In the genomic region with DNA sequence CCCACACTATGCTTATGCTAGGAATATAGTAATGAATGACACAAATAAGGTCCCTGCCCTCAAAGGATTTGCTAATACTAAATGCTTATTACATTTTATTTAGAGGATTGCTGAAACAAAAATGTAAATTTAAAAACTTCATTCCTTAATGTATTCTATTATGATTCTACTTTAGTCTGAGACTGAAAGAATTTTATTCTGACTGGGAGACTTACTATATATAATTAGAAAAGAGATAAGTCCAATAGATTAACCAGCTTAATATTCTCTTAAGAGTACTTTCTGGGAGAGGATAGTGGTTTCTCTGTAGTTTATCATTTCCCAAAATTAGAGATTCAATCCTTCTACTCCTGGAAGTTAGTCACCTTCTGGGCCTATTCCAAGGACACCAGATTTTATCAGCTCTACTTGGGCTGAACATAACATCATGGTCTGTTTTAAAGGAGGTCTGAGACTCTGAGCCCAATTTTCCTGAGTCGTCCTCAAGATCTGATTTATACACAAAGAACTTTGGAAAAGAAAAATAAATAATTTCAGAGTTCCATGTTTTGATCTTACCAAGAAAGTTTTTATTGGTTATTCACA, we compare ENCODE assay signal across 1 cellular context.
TF ChIP-seq lines count a peak whose summit lies in the region.

No MANE protein-coding gene starts in this region.

TF ChIP-seq in HCT116, 20 proteins besides CTCF, POLR2A, EP300 and RAD21:
- no peak for TF ChIP-seq YY1 (IDR thresholded peaks at IDR 0.05; ENCODE audit: extremely low read depth, insufficient replicate concordance, low read depth, low read length)
- TF ChIP-seq SP1 (IDR thresholded peaks at IDR 0.05; ENCODE audit: low read depth) = no peak
- no peak for TF ChIP-seq JUND (IDR thresholded peaks at IDR 0.05)
- no peak for TF ChIP-seq ZFX (IDR thresholded peaks at IDR 0.05)
- no peak for TF ChIP-seq EZH2 (IDR thresholded peaks at IDR 0.05)
- no peak for TF ChIP-seq SRF (IDR thresholded peaks at IDR 0.05; ENCODE audit: low read depth)
TF ChIP-seq in HCT116: peak in this region for 0.
